ENCODE assay signal across 8 cellular contexts in genomic region chr19:36687214-36688056, GRCh38. TPM values are rescaled to one million over a fixed set of nuclear protein-coding genes. Genes with fewer than 3 reads are reported as not detected.
DNase-seq lines count a peak whose midpoint lies in the region; ATAC-seq and TF ChIP-seq lines count a peak whose summit lies in the region.

Gene ZNF567, plus strand, starts transcription at chr19:36687612. Its CDS starts 7,256 bp downstream, at chr19:36694868.

- no peaks in the 10 kb centered on the region for H3K27me3 Mint-ChIP-seq in central memory CD8-positive, alpha-beta T cell

- peak in 2 of 3 donors; percentile 35 to 58 for TF ChIP-seq POLR2A in spleen (IDR thresholded peaks at IDR 0.05)

- 0 to 1% (median 0%) methylated on average over 46 to 69 of the region's 69 CpGs for WGBS in spleen, 5 donors

- peaks cover 9 to 57% (median 32%) of the 10 kb centered on the region in 6 donors for H3K36me3 ChIP-seq in spleen

- ATAC-seq in GM18873 (IDR thresholded peaks at IDR 0.05; ENCODE audit: low FRiP score, unreplicated experiment) (peak; percentile 75), HG03135 (IDR thresholded peaks at IDR 0.05; ENCODE audit: unreplicated experiment) (peak; percentile 88)
- peak; percentile 91 for ATAC-seq in central memory CD8-positive, alpha-beta T cell (replicated peaks; ENCODE audit: extremely low read depth, poor library complexity, severe bottlenecking)

- peaks cover 9 to 31% (median 24%) of the 10 kb centered on the region in 6 donors for H3K4me1 ChIP-seq in spleen

- POLR2A ChIA-PET in AG04449 (lab: Yijun Ruan, JAX): no interaction called here

- DNase-seq in AG04449 (ENCODE audit: low read depth, low spot score): peak; percentile 47
- DNase-seq in NCI-H226: peak; percentile 96
- DNase-seq in activated CD4-positive, CD25-positive, alpha-beta regulatory T cell (lab: John Stamatoyannopoulos, UW): peak; percentile 92 to 97 (median 94)
- peak; percentile 88 to 91 for DNase-seq in central memory CD8-positive, alpha-beta T cell (ENCODE audit: low spot score in 2 of 2)
- peak; percentile 93 for DNase-seq in iris pigment epithelial cell (ENCODE audit: low read depth)
- peak; percentile 98 for DNase-seq in spleen

- intact Hi-C loops in spleen (cut with DNase I; ENCODE audit: low total_unique reads): loop anchor here (10.0 kb wide), 1 partner anchor 227 kb away; the partner anchor contains the start of genes ZNF568 and ZNF829

- CTCF ChIA-PET in AG04449 (lab: Yijun Ruan, JAX): interaction anchor here (2.2 kb wide), 1 partner anchor 11 kb away, joined by 6 read pairs; no protein-coding TSS in a partner anchor

- peak within 1 kb of the TSS; percentile 10 to 87 (median 74) for H3K27ac ChIP-seq in spleen

- H3K36me3 Mint-ChIP-seq in central memory CD8-positive, alpha-beta T cell (ENCODE audit: insufficient read depth): peaks cover 50% of the 10 kb centered on the region

- TF ChIP-seq CTCF in AG04449 (IDR thresholded peaks at IDR 0.05; ENCODE audit: insufficient read depth, low read length, missing control alignments) (no peak), spleen (IDR thresholded peaks at IDR 0.05 in 8 of 11, conservative IDR thresholded peaks at IDR 0.05 in 3 of 11) (peak in 2 of 11 experiments; percentile 20 to 33)

- H3K9me3 ChIP-seq in spleen: peaks cover 0 to 56% (median 35%) of the 10 kb centered on the region in 8 donors

- peak within 1 kb of the TSS; percentile 99 for H3K27ac Mint-ChIP-seq in central memory CD8-positive, alpha-beta T cell (ENCODE audit: low read depth)

- peak within 1 kb of the TSS; percentile 98 for H3K4me3 ChIP-seq in AG04449 (ENCODE audit: low read depth, low read length)
- peak within 1 kb of the TSS; percentile 66 to 95 (median 76) for H3K4me3 ChIP-seq in spleen

- H3K27me3 ChIP-seq in spleen (replicated peaks in 1 of 7): no peaks in the 10 kb centered on the region

- peaks cover 34% of the 10 kb centered on the region for H3K4me1 Mint-ChIP-seq in central memory CD8-positive, alpha-beta T cell

- H3K9me3 Mint-ChIP-seq in central memory CD8-positive, alpha-beta T cell: no peaks in the 10 kb centered on the region

- H3K4me3 Mint-ChIP-seq in central memory CD8-positive, alpha-beta T cell: peak within 1 kb of the TSS; percentile 99

RNA-seq across cellular contexts. Expression of gene ZNF567, which starts in this region (rescaled TPM):
- 10 to 100 TPM in 4 of 7 donors, 1 to 10 TPM in 3; 7.5 to 24.1 (median 11.7) TPM for total RNA-seq in spleen
- 1 to 10 TPM; 2.2 to 6.3 (median 3.4) TPM for polyA plus RNA-seq in spleen

Comparison
In these comparisons a context has a peak if more than half of its experiments do, and no peak if none do; other contexts are left out.
1. Peak in every context shown above with its lines: DNase-seq, ATAC-seq, H3K4me3 ChIP-seq and H3K27ac ChIP-seq.
2. DNase-seq: peak in every context shown above with its lines; median percentile 98 in spleen; 96 in NCI-H226; 94 in activated CD4-positive, CD25-positive, alpha-beta regulatory T cell; 93 in iris pigment epithelial cell; 90 in central memory CD8-positive, alpha-beta T cell; 47 in AG04449.